In the genomic region with DNA sequence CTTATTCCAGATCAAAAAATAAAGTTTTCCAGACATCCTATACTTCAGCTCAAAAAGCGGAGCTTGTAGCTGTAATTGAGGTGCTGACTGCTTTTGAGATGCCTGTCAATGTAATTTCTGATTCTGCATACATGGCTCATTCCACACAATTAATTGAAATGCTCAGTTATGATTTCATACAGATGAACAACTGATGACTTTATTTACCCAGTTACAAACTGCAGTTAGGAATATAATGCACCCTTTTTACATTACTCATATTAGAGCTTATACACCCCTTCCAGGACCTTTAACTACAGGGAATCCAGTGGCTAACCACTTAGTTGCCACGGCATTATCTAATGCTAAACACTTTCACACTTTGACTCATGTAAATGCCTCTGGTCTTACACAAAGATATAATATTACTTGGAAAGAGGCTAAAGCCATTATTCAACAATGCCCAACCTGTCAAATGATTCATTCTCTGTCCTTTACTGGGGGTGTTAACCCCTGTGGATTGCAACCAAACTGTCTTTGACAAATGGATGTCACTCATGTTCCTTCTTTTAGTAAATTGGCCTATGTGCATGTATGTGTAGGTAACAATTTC, we compare ENCODE assay signal across 30 cellular contexts.
A peak's percentile ranks its signal among the peaks of the same experiment; 100 is the strongest.
DNase-seq lines count a peak whose midpoint lies in the region; ATAC-seq, FAIRE-seq and TF ChIP-seq lines count a peak whose summit lies in the region.
"Had no signal": no experiment of that assay in that cellular context is flagged by ENCODE, and none has a peak within 500 bp of the region (broad histone marks: within the 10 kb centered on the region; RNA-seq: fewer than 3 reads in every experiment).

No MANE protein-coding gene starts in this region.

- TF ChIP-seq POLR2A in GM12891 (IDR thresholded peaks at IDR 0.05; ENCODE audit: low read depth, low read length): no peak

- H3K79me2 ChIP-seq in SK-N-SH (ENCODE audit: insufficient read depth) (peaks cover 18% of the 10 kb centered on the region; the same call in 1 of the 2 replicates), fibroblast of lung (ENCODE audit: control insufficient read depth, insufficient read depth, low read length) (no peaks in the 10 kb centered on the region)
- H3K79me2 ChIP-seq: hepatocyte, parathyroid adenoma had no signal

- WGBS in SK-N-SH (ENCODE audit: low lambda C conversion rate): 69% methylated on average over 2 of the region's 2 CpGs

- no peak overlapping the region for H3K4me2 ChIP-seq in SK-N-SH
- no peak overlapping the region for H3K4me2 ChIP-seq in fibroblast of lung (ENCODE audit: extremely low read depth, insufficient read depth, low read length)
- H3K4me2 ChIP-seq: hepatocyte, neural progenitor cell had no signal

- H2AFZ ChIP-seq in SK-N-SH (ENCODE audit: low read depth) (no peak overlapping the region), fibroblast of lung (ENCODE audit: low read length) (no peak overlapping the region)
- H2AFZ ChIP-seq: hepatocyte, neural progenitor cell, parathyroid adenoma had no signal

- peaks cover 46 to 77% of the 10 kb centered on the region in 2 experiments for H3K36me3 ChIP-seq in SK-N-SH (replicated peaks in 1 of 2; ENCODE audit: control insufficient read depth in 1 of 2, insufficient read depth in 2 of 2, low read length in 1 of 2)
- H3K36me3 ChIP-seq in fibroblast of lung (ENCODE audit: control insufficient read depth, insufficient read depth, low read length): no peaks in the 10 kb centered on the region
- H3K36me3 ChIP-seq: breast epithelium, neural progenitor cell had no signal

- H3F3A ChIP-seq in SK-N-SH (replicated peaks; ENCODE audit: insufficient read depth): peaks cover 23% of the 10 kb centered on the region

- peaks cover 1 to 11% of the 10 kb centered on the region in 2 experiments; a peak in 3 of 4 replicates for H3K4me1 ChIP-seq in SK-N-SH (ENCODE audit: control insufficient read depth in 1 of 2, insufficient read depth in 2 of 2, low read depth in 1 of 2, low read length in 1 of 2)
- H3K4me1 ChIP-seq in fibroblast of lung (ENCODE audit: control insufficient read depth, extremely low read depth, insufficient read depth, low read length): no peaks in the 10 kb centered on the region
- H3K4me1 ChIP-seq: breast epithelium, neural progenitor cell, parathyroid adenoma, spleen had no signal

- TF ChIP-seq CTCF in SK-N-SH (IDR thresholded peaks at IDR 0.05) (no peak), fibroblast of lung (conservative IDR thresholded peaks at IDR 0.05 in 1 of 2, IDR thresholded peaks at IDR 0.05 in 1 of 2; ENCODE audit: low read depth in 1 of 2, low read length in 2 of 2) (no peak)

- H3K9ac ChIP-seq in SK-N-SH (no peak overlapping the region), fibroblast of lung (ENCODE audit: insufficient read depth, low read length) (no peak overlapping the region)
- H3K9ac ChIP-seq: neural progenitor cell, parathyroid adenoma had no signal

- no peaks in the 10 kb centered on the region for H3K27me3 Mint-ChIP-seq in stimulated activated naive CD8-positive, alpha-beta T cell treated with anti-CD3 and anti-CD28 coated beads, Interleukin-15, amount 100 ng/mL, for 72 hours
- H3K27me3 Mint-ChIP-seq: activated CD4-positive, alpha-beta T cell treated with anti-CD3 and anti-CD28 coated beads, Interleukin-2, amount 10 ng/mL, durations not matched to agents 24 days and 14 days; CD4-positive, CD25-positive, alpha-beta regulatory T cell had no signal

- H3K9me2 ChIP-seq in SK-N-SH: no peaks in the 10 kb centered on the region

- FAIRE-seq in GM12891 (lab: Jason Lieb, UNC): no peak
- FAIRE-seq: colon had no signal

- no peaks in the 10 kb centered on the region for H3K27me3 ChIP-seq in SK-N-SH (ENCODE audit: insufficient read depth)
- H3K27me3 ChIP-seq in fibroblast of lung (ENCODE audit: control insufficient read depth, insufficient read depth, low read length): no peaks in the 10 kb centered on the region
- H3K27me3 ChIP-seq: breast epithelium, hepatocyte, neural progenitor cell, spleen had no signal

- H3K27ac Mint-ChIP-seq in stimulated activated naive CD8-positive, alpha-beta T cell treated with anti-CD3 and anti-CD28 coated beads, Interleukin-15, amount 100 ng/mL, for 72 hours: no peak overlapping the region
- H3K27ac Mint-ChIP-seq: activated CD4-positive, alpha-beta T cell treated with anti-CD3 and anti-CD28 coated beads, Interleukin-2, amount 10 ng/mL, durations not matched to agents 24 days and 14 days; CD4-positive, CD25-positive, alpha-beta regulatory T cell; neural progenitor cell had no signal

- no peaks in the 10 kb centered on the region for H4K20me1 ChIP-seq in SK-N-SH (ENCODE audit: insufficient read depth)
- H4K20me1 ChIP-seq in fibroblast of lung (ENCODE audit: control insufficient read depth, extremely low read depth, insufficient read depth, low read length): no peaks in the 10 kb centered on the region

- no peaks in the 10 kb centered on the region for H3K9me3 ChIP-seq in SK-N-SH
- no peaks in the 10 kb centered on the region for H3K9me3 ChIP-seq in fibroblast of lung (ENCODE audit: control insufficient read depth, insufficient read depth, low read depth, low read length)

- POLR2A ChIA-PET in SK-N-SH (lab: Yijun Ruan, JAX): no interaction called here

- no peak for TF ChIP-seq RAD21 in SK-N-SH (IDR thresholded peaks at IDR 0.05; ENCODE audit: low read length)

- H3K4me3 ChIP-seq in SK-N-SH (ENCODE audit: low read depth in 2 of 2, low read length in 1 of 2) (no peak overlapping the region), fibroblast of lung (replicated peaks in 1 of 4; ENCODE audit: control extremely low read depth in 1 of 4, insufficient read depth in 1 of 4, low read depth in 3 of 4, low read length in 4 of 4) (no peak overlapping the region)
- H3K4me3 ChIP-seq: breast epithelium, hepatocyte, neural progenitor cell, spleen had no signal

- peaks cover 18 to 26% of the 10 kb centered on the region in 2 donors for H3K9me3 Mint-ChIP-seq in stimulated activated naive CD8-positive, alpha-beta T cell treated with anti-CD3 and anti-CD28 coated beads, Interleukin-15, amount 100 ng/mL, for 72 hours

- no peak for TF ChIP-seq EP300 in SK-N-SH (IDR thresholded peaks at IDR 0.05; ENCODE audit: borderline replicate concordance in 1 of 2, low read depth in 1 of 2, low read length in 1 of 2)

- no peak overlapping the region for H3K27ac ChIP-seq in SK-N-SH (ENCODE audit: low read depth in 2 of 2, low read length in 1 of 2)
- H3K27ac ChIP-seq in fibroblast of lung (ENCODE audit: insufficient read depth, low read length): no peak overlapping the region
- H3K27ac ChIP-seq: 22Rv1, breast epithelium, hepatocyte, neural progenitor cell, parathyroid adenoma, spleen had no signal

- ATAC-seq in SK-N-SH treated with all-trans-retinoic acid at 6 μM for 48 hours: no peak
- no peak for ATAC-seq in HG02885 (IDR thresholded peaks at IDR 0.05; ENCODE audit: poor library complexity, unreplicated experiment)
- ATAC-seq in stimulated activated naive CD8-positive, alpha-beta T cell treated with anti-CD3 and anti-CD28 coated beads, Interleukin-15, amount 100 ng/mL, for 72 hours: no peak
- ATAC-seq: esophagus mucosa, left lobe of liver, right cardiac atrium had no signal

- DNase-seq in SK-N-SH: no peak
- peak; percentile 89 for DNase-seq in RKO (ENCODE audit: low spot score)
- peak; percentile 9 to 13 for DNase-seq in fibroblast of lung (ENCODE audit: low read depth in 2 of 2)
- no peak for DNase-seq in NCI-H1436 (lab: John Stamatoyannopoulos, UW)
- DNase-seq in GM12891 (ENCODE audit: insufficient read length, low spot score): no peak
- no peak for DNase-seq in stimulated activated naive CD8-positive, alpha-beta T cell treated with anti-CD3 and anti-CD28 coated beads, Interleukin-15, amount 100 ng/mL, for 72 hours
- DNase-seq: activated CD4-positive, alpha-beta T cell treated with anti-CD3 and anti-CD28 coated beads, Interleukin-2, amount 10 ng/mL, durations not matched to agents 24 days and 14 days; activated T-cell treated with anti-CD3 and anti-CD28 coated beads, Interleukin-2, amount 50 U/mL, for 48 hours; CD4-positive, CD25-positive, alpha-beta regulatory T cell; effector CD8-positive, alpha-beta T cell; foreskin melanocyte; mesenchymal stem cell; NCI-H1417; NCI-H2081 treated with DMSO at 0.1 percent for 48 hours; NCI-H345; NCI-H774; right cardiac atrium; spleen; stimulated activated CD4-positive, alpha-beta T cell treated with anti-CD3 and anti-CD28 coated beads, Interleukin-2, amount 100 ng/mL, for 48 hours; T-helper 9 cell had no signal

- CTCF ChIA-PET in SK-N-SH (lab: Yijun Ruan, JAX): no interaction called here

- no peaks in the 10 kb centered on the region for H3K4me1 Mint-ChIP-seq in stimulated activated naive CD8-positive, alpha-beta T cell treated with anti-CD3 and anti-CD28 coated beads, Interleukin-15, amount 100 ng/mL, for 72 hours
- H3K4me1 Mint-ChIP-seq: activated CD4-positive, alpha-beta T cell treated with anti-CD3 and anti-CD28 coated beads, Interleukin-2, amount 10 ng/mL, durations not matched to agents 24 days and 14 days; CD4-positive, CD25-positive, alpha-beta regulatory T cell; neural progenitor cell had no signal

- H3K4me3 Mint-ChIP-seq in stimulated activated naive CD8-positive, alpha-beta T cell treated with anti-CD3 and anti-CD28 coated beads, Interleukin-15, amount 100 ng/mL, for 72 hours: no peak overlapping the region
- H3K4me3 Mint-ChIP-seq: activated CD4-positive, alpha-beta T cell treated with anti-CD3 and anti-CD28 coated beads, Interleukin-2, amount 10 ng/mL, durations not matched to agents 24 days and 14 days; CD4-positive, CD25-positive, alpha-beta regulatory T cell; neural progenitor cell had no signal

TF ChIP-seq in SK-N-SH, 30 proteins besides CTCF, POLR2A, EP300 and RAD21 (continues in another document):
- TF ChIP-seq JUND (IDR thresholded peaks at IDR 0.05) (peak; percentile 37; the same call in 1 of the 2 replicates), GABPA (IDR thresholded peaks at IDR 0.05; ENCODE audit: low read depth) (no peak), SMC3 (IDR thresholded peaks at IDR 0.05; ENCODE audit: low read depth, low read length) (no peak), RXRA (IDR thresholded peaks at IDR 0.05; ENCODE audit: borderline replicate concordance, low read depth) (no peak)

TF ChIP-seq in SK-N-SH treated with all-trans-retinoic acid at 6 μM for 48 hours, 23 proteins besides CTCF, POLR2A, EP300 and RAD21 (continues in another document):
- TF ChIP-seq GLIS3 (CRISPR knock-in tag; IDR thresholded peaks at IDR 0.05): no peak
- no peak for TF ChIP-seq CSDC2 (CRISPR knock-in tag; IDR thresholded peaks at IDR 0.05)

TF ChIP-seq in GM12891, 5 proteins besides CTCF, POLR2A, EP300 and RAD21:
- TF ChIP-seq POLR2AphosphoS5 (IDR thresholded peaks at IDR 0.05; ENCODE audit: low read depth, low read length): no peak
- TF ChIP-seq TAF1 (IDR thresholded peaks at IDR 0.05; ENCODE audit: low read depth, low read length): no peak
- no peak for TF ChIP-seq SPI1 (IDR thresholded peaks at IDR 0.05; ENCODE audit: low read depth, low read length)
- TF ChIP-seq PAX5 (IDR thresholded peaks at IDR 0.05; ENCODE audit: insufficient read depth, low read length, severe bottlenecking): no peak
- TF ChIP-seq POU2F2 (IDR thresholded peaks at IDR 0.05; ENCODE audit: low read depth, low read length): no peak

Comparison
In these comparisons a context has a peak if more than half of its experiments do, and no peak if none do; other contexts are left out.
1. DNase-seq: peak in RKO (single experiment) and fibroblast of lung (2 of 2); none in SK-N-SH (single experiment), NCI-H1436 (single experiment), GM12891 (single experiment) and stimulated activated naive CD8-positive, alpha-beta T cell treated with anti-CD3 and anti-CD28 coated beads, Interleukin-15, amount 100 ng/mL, for 72 hours (0 of 2).